In genomic region chr5:179858586-179859427, GRCh38 we compare ENCODE assay signal across 8 cellular contexts. TPM values are rescaled to one million over a fixed set of nuclear protein-coding genes. Genes with fewer than 3 reads are reported as not detected.
A peak's percentile ranks its signal among the peaks of the same experiment; 100 is the strongest.
DNase-seq lines count a peak whose midpoint lies in the region; ATAC-seq, FAIRE-seq and TF ChIP-seq lines count a peak whose summit lies in the region.

Gene MRNIP (minus strand): TSS chr5:179858817. CDS start chr5:179858796, 21 bp downstream.

- intact Hi-C loops in left ventricle myocardium inferior (cut with micrococcal nuclease) (no loop called here), prostate gland (cut with DNase I) (loop anchor here (5.0 kb wide), 1 partner anchor 37 kb away; the partner anchor contains the start of gene SQSTM1)

- H3K4me1 Mint-ChIP-seq in T-helper 1 cell treated with Interleukin-12 subunit alpha and Interleukin-12 subunit beta and Interleukin-4 antibody, amounts not matched to agents 30 μg/mL and 1 μg/mL, for 36 hours (ENCODE audit: low read depth), result peaks cover 6% of the 10 kb centered on the region

- H3K4me3 ChIP-seq in left ventricle myocardium inferior (peak within 1 kb of the TSS; percentile 92), prostate gland (peak within 1 kb of the TSS; percentile 63 to 85), urinary bladder (ENCODE audit: low read depth, low read length) (peak within 1 kb of the TSS; percentile 62)

- peak within 1 kb of the TSS; percentile 85 for H3K27ac Mint-ChIP-seq in T-helper 1 cell treated with Interleukin-12 subunit alpha and Interleukin-12 subunit beta and Interleukin-4 antibody, amounts not matched to agents 30 μg/mL and 1 μg/mL, for 36 hours

- peaks cover 37% of the 10 kb centered on the region for H3K4me1 ChIP-seq in left ventricle myocardium inferior
- no peaks in the 10 kb centered on the region for H3K4me1 ChIP-seq in prostate gland (replicated peaks)
- no peaks in the 10 kb centered on the region for H3K4me1 ChIP-seq in urinary bladder (ENCODE audit: insufficient read depth)

- H3K4me3 Mint-ChIP-seq in T-helper 1 cell treated with Interleukin-12 subunit alpha and Interleukin-12 subunit beta and Interleukin-4 antibody, amounts not matched to agents 30 μg/mL and 1 μg/mL, for 36 hours, result peak within 1 kb of the TSS; percentile 96

- H3K27ac ChIP-seq in left ventricle myocardium inferior (replicated peaks), result peak within 1 kb of the TSS; percentile 97
- H3K27ac ChIP-seq in prostate gland, result peak within 1 kb of the TSS; percentile 81 to 95
- H3K27ac ChIP-seq in urinary bladder (ENCODE audit: low read depth), result peak within 1 kb of the TSS; percentile 77

- TF ChIP-seq CTCF in left ventricle myocardium inferior (IDR thresholded peaks at IDR 0.05; ENCODE audit: borderline replicate concordance), result peak; percentile 22
- peak in 3 of 4 experiments; percentile 23 to 44 (median 42) for TF ChIP-seq CTCF in prostate gland (IDR thresholded peaks at IDR 0.05)

- H3K36me3 Mint-ChIP-seq in T-helper 1 cell treated with Interleukin-12 subunit alpha and Interleukin-12 subunit beta and Interleukin-4 antibody, amounts not matched to agents 30 μg/mL and 1 μg/mL, for 36 hours (ENCODE audit: low read depth), result peaks cover 13% of the 10 kb centered on the region

- H3K9me3 ChIP-seq in left ventricle myocardium inferior (replicated peaks) (peaks cover 4% of the 10 kb centered on the region), prostate gland (no peaks in the 10 kb centered on the region)

- H3K27me3 ChIP-seq in left ventricle myocardium inferior (ENCODE audit: low read depth) (no peaks in the 10 kb centered on the region), prostate gland (replicated peaks; ENCODE audit: insufficient read depth) (no peaks in the 10 kb centered on the region)

- TF ChIP-seq POLR2A in GM12892 (IDR thresholded peaks at IDR 0.05; ENCODE audit: low read depth, low read length), result peak; percentile 75
- TF ChIP-seq POLR2A in prostate gland (IDR thresholded peaks at IDR 0.05), result peak; percentile 91

- H3K36me3 ChIP-seq in left ventricle myocardium inferior (peaks cover 19% of the 10 kb centered on the region), prostate gland (peaks cover 0 to 6% of the 10 kb centered on the region in 2 donors), urinary bladder (ENCODE audit: insufficient read depth) (no peaks in the 10 kb centered on the region)

- H3K9me3 Mint-ChIP-seq in T-helper 1 cell treated with Interleukin-12 subunit alpha and Interleukin-12 subunit beta and Interleukin-4 antibody, amounts not matched to agents 30 μg/mL and 1 μg/mL, for 36 hours, result no peaks in the 10 kb centered on the region

- no peaks in the 10 kb centered on the region for H3K27me3 Mint-ChIP-seq in T-helper 1 cell treated with Interleukin-12 subunit alpha and Interleukin-12 subunit beta and Interleukin-4 antibody, amounts not matched to agents 30 μg/mL and 1 μg/mL, for 36 hours (ENCODE audit: low read depth)

- ATAC-seq in HG02798 (IDR thresholded peaks at IDR 0.05; ENCODE audit: poor library complexity, unreplicated experiment), result peak; percentile 98

- under 1% methylated on average over 86 of the region's 90 CpGs for WGBS in prostate gland
- WGBS in urinary bladder, result under 1% methylated on average over 90 of the region's 90 CpGs

- FAIRE-seq in GM12892 (lab: Jason Lieb, UNC), result peak; percentile 91

- DNase-seq in GM12892 (ENCODE audit: insufficient read length), result peak; percentile 92
- peak; percentile 92 for DNase-seq in NCI-H146 (lab: John Stamatoyannopoulos, UW)
- DNase-seq in amygdala (lab: John Stamatoyannopoulos, UW), result peak; percentile 69 to 98 (median 93)
- DNase-seq in left ventricle myocardium inferior, result peak; percentile 99
- peak; percentile 97 for DNase-seq in prostate gland (ENCODE audit: low spot score)

RNA-seq across cellular contexts. Expression of gene MRNIP, which starts in this region (rescaled TPM):
- 23.3 TPM for polyA plus RNA-seq in GM12892 (2012; ENCODE audit: missing spikeins)
- total RNA-seq in left ventricle myocardium inferior (13.1 TPM), prostate gland (10 to 100 TPM; 30.0 to 55.2 TPM), urinary bladder (30.5 TPM)
- 41.1 TPM for polyA plus RNA-seq in urinary bladder

Comparison
In these comparisons a context has a peak if more than half of its experiments do, and no peak if none do; other contexts are left out.
1. Peak in every context shown above with its lines: DNase-seq, ATAC-seq, H3K4me3 ChIP-seq and H3K27ac ChIP-seq.